9 cellular contexts compared by ENCODE assay signal in the genomic region with DNA sequence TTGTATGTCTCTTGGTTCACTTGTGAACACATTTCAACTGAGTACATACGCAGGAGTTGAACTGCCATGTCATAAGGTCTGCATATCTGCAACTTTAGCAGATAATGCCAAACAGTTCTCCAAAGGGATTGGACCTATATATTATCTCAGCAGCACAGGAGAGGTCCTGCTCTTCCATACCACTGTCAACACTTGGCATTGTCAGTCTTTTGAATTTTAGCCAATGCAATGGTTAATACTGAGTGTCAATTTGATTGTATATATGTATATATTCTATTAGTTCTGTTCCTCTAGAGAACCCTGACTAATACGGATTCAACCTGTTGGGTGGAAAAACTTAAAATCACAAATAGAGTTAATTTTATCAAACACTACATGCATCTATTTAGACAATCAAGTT.
"Had no signal": no experiment of that assay in that cellular context is flagged by ENCODE, and none has a peak within 500 bp of the region (broad histone marks: within the 10 kb centered on the region; RNA-seq: fewer than 3 reads in every experiment).

No MANE protein-coding gene starts in this region.

- H3K4me3 Mint-ChIP-seq: GM23338, H9, HFFc6 had no signal

- FAIRE-seq: H1, H54 had no signal

- H3K4me2 ChIP-seq: GM23338 had no signal

- H3K9me3 Mint-ChIP-seq: GM23338, H9, HFFc6 had no signal

- H3K4me1 Mint-ChIP-seq: GM23338, H9 had no signal

- ATAC-seq: GM23338 had no signal

- H3K27ac Mint-ChIP-seq: GM23338, H9, HFFc6 had no signal

- DNase-seq: H9, HCEC 1CT, HFFc6, IMR-90, KBM-7 had no signal

- H2AFZ ChIP-seq: GM23338 had no signal

- H3K4me3 ChIP-seq: GM23338 had no signal

- H3K27ac ChIP-seq: HL-60 had no signal
